Comparison of ENCODE assay signal across 16 cellular contexts in genomic region chr18:63787673-63788072, GRCh38. TPM values are rescaled to one million over a fixed set of nuclear protein-coding genes. Genes with fewer than 3 reads are reported as not detected.
DNase-seq lines count a peak whose midpoint lies in the region; ATAC-seq and TF ChIP-seq lines count a peak whose summit lies in the region.
"Had no signal": no experiment of that assay in that cellular context is flagged by ENCODE, and none has a peak within 500 bp of the region (broad histone marks: within the 10 kb centered on the region; RNA-seq: fewer than 3 reads in every experiment).

No MANE protein-coding gene starts in this region.

- H3K9me3 ChIP-seq in HCT116 (ENCODE audit: control insufficient read depth in 1 of 2, insufficient read depth in 1 of 2, low read depth in 1 of 2, low read length in 2 of 2) (no peaks in the 10 kb centered on the region), RWPE2 (ENCODE audit: severe bottlenecking) (no peaks in the 10 kb centered on the region)
- H3K9me3 ChIP-seq: BLaER1, SJCRH30 had no signal

- intact Hi-C loops in HCT116 (cut with micrococcal nuclease): no loop called here

- POLR2A ChIA-PET in HCT116 (lab: Charles Lee): no interaction called here

- H3K4me3 ChIP-seq in ACC112 (ENCODE audit: low read depth, low read length) (no peak overlapping the region), HCT116 (replicated peaks in 1 of 2; ENCODE audit: low read depth in 1 of 2, low read length in 2 of 2) (no peak overlapping the region), RWPE2 (ENCODE audit: severe bottlenecking) (no peak overlapping the region)
- H3K4me3 ChIP-seq: BLaER1, SJCRH30 had no signal

- H4K20me1 ChIP-seq in HCT116 (ENCODE audit: insufficient read depth): no peaks in the 10 kb centered on the region
- H4K20me1 ChIP-seq: BLaER1 had no signal

- no peaks in the 10 kb centered on the region for H3K9me2 ChIP-seq in HCT116 (ENCODE audit: insufficient read depth)

- ATAC-seq in HCT116: no peak
- ATAC-seq in RWPE2 (ENCODE audit: low read depth): no peak
- ATAC-seq in GM21528 (IDR thresholded peaks at IDR 0.05; ENCODE audit: low FRiP score, unreplicated experiment): no peak
- no peak for ATAC-seq in GM21515 (IDR thresholded peaks at IDR 0.05; ENCODE audit: unreplicated experiment)
- ATAC-seq in GM18511 (IDR thresholded peaks at IDR 0.05; ENCODE audit: unreplicated experiment): no peak

- H3K79me2 ChIP-seq in ACC112 (ENCODE audit: control insufficient read depth, insufficient read depth, low read length, unreplicated experiment) (no peaks in the 10 kb centered on the region), HCT116 (ENCODE audit: insufficient read depth, low read length) (no peaks in the 10 kb centered on the region)

- RAD21 ChIA-PET in HCT116 (lab: Charles Lee; ENCODE audit: low non-redundant PET in 1 of 2, low total read pairs in 2 of 2, uncharacterized antibody in 2 of 2, unreplicated experiment in 2 of 2): no interaction called here

- H3K27ac ChIP-seq in ACC112 (ENCODE audit: low read depth, low read length) (peak overlapping the region; percentile 73), HCT116 (ENCODE audit: low read depth, low read length) (no peak overlapping the region), RWPE2 (ENCODE audit: poor library complexity, severe bottlenecking) (peak overlapping the region; percentile 80), epithelial cell of prostate (peak overlapping the region; percentile 85)
- H3K27ac ChIP-seq: BLaER1, SJCRH30 had no signal

- TF ChIP-seq CTCF in HCT116 (IDR thresholded peaks at IDR 0.05 in 2 of 3, conservative IDR thresholded peaks at IDR 0.05 in 1 of 3; ENCODE audit: borderline replicate concordance in 1 of 3, insufficient read depth in 1 of 3, low read depth in 2 of 3, low read length in 2 of 3): no peak
- no peak for TF ChIP-seq CTCF in RWPE2 (IDR thresholded peaks at IDR 0.05; ENCODE audit: poor library complexity, severe bottlenecking)

- DNase-seq in HCT116 (ENCODE audit: low read depth, low spot score): no peak
- no peak for DNase-seq in RWPE2 (ENCODE audit: low spot score)
- no peak for DNase-seq in epithelial cell of prostate (ENCODE audit: low read depth, low spot score)
- no peak for DNase-seq in NCI-H510A treated with DMSO at 0.1 percent for 48 hours (lab: John Stamatoyannopoulos, UW)
- DNase-seq: CD4-positive, alpha-beta memory T cell; DMS153; NCI-H1417; NCI-H187; NCI-H2107; NCI-H524 had no signal

- TF ChIP-seq RAD21 in HCT116 (IDR thresholded peaks at IDR 0.05; ENCODE audit: low read depth): no peak

- CTCF ChIA-PET in HCT116 (lab: Charles Lee): no interaction called here

- H3K27me3 ChIP-seq in ACC112 (ENCODE audit: insufficient read depth, low read length) (no peaks in the 10 kb centered on the region), HCT116 (ENCODE audit: insufficient read depth, low read length) (no peaks in the 10 kb centered on the region), RWPE2 (ENCODE audit: insufficient read depth, poor library complexity, severe bottlenecking) (no peaks in the 10 kb centered on the region)
- H3K27me3 ChIP-seq: BLaER1, SJCRH30 had no signal

- BruUV-seq in HCT116 (replicated peaks; lab: Mats Ljungman, UMichigan): no TSS peak

- no peak for TF ChIP-seq POLR2A in HCT116 (IDR thresholded peaks at IDR 0.05; ENCODE audit: borderline replicate concordance, extremely low read depth, insufficient read depth, insufficient read length)

- peak overlapping the region; percentile 11; the same call in 1 of the 2 replicates for H3K4me2 ChIP-seq in HCT116 (ENCODE audit: low read length)
- H3K4me2 ChIP-seq: BLaER1 had no signal

- no peak overlapping the region for H2AFZ ChIP-seq in ACC112 (ENCODE audit: low read length, unreplicated experiment)
- peak overlapping the region; percentile 67 for H2AFZ ChIP-seq in HCT116 (ENCODE audit: low read depth, low read length, poor library complexity, severe bottlenecking)

- peaks cover 13% of the 10 kb centered on the region for H3K4me1 ChIP-seq in ACC112 (ENCODE audit: control insufficient read depth, insufficient read depth, low read length, unreplicated experiment)
- H3K4me1 ChIP-seq in HCT116 (ENCODE audit: control insufficient read depth in 1 of 2, insufficient read depth in 2 of 2, low read length in 2 of 2): peaks cover 0 to 19% of the 10 kb centered on the region in 2 experiments; a peak in 2 of 4 replicates
- H3K4me1 ChIP-seq in RWPE2 (ENCODE audit: insufficient read depth, poor library complexity, severe bottlenecking): peaks cover 20% of the 10 kb centered on the region
- H3K4me1 ChIP-seq: BLaER1, SJCRH30 had no signal

- no peak overlapping the region for H3K9ac ChIP-seq in HCT116 (ENCODE audit: low read length)
- H3K9ac ChIP-seq: BLaER1 had no signal

- no peaks in the 10 kb centered on the region for H3K36me3 ChIP-seq in ACC112 (ENCODE audit: insufficient read depth, low read length)
- no peaks in the 10 kb centered on the region for H3K36me3 ChIP-seq in HCT116 (ENCODE audit: control insufficient read depth in 1 of 2, insufficient read depth in 2 of 2, low read length in 2 of 2)
- H3K36me3 ChIP-seq in RWPE2 (ENCODE audit: low read depth): no peaks in the 10 kb centered on the region
- H3K36me3 ChIP-seq: BLaER1, SJCRH30 had no signal

TF ChIP-seq in HCT116, 20 proteins besides CTCF, POLR2A, EP300 and RAD21:
- TF ChIP-seq EZH2 (IDR thresholded peaks at IDR 0.05) (no peak), REST (IDR thresholded peaks at IDR 0.05; ENCODE audit: low read depth) (no peak), YY1 (IDR thresholded peaks at IDR 0.05; ENCODE audit: extremely low read depth, insufficient replicate concordance, low read depth, low read length) (no peak), POLR2AphosphoS5 (IDR thresholded peaks at IDR 0.05; ENCODE audit: low read depth, low read length) (no peak), TCF7L2 (IDR thresholded peaks at IDR 0.05; ENCODE audit: borderline replicate concordance, extremely low read depth, insufficient read depth, insufficient read length) (no peak), EZH2phosphoT487 (IDR thresholded peaks at IDR 0.05; ENCODE audit: borderline replicate concordance) (no peak), JUND (IDR thresholded peaks at IDR 0.05) (no peak), EGR1 (IDR thresholded peaks at IDR 0.05; ENCODE audit: low read depth) (no peak), SP1 (IDR thresholded peaks at IDR 0.05; ENCODE audit: low read depth) (no peak)

RNA-seq across cellular contexts. Expression of gene SERPINB7, which starts 12.5 kb away (rescaled TPM):
- not detected for total RNA-seq in HCT116 (2021; ENCODE audit: unreplicated experiment)
- 0.12 and 0.14 TPM in 2 replicates for polyA plus RNA-seq in HCT116 (2012)
- total RNA-seq: CD4-positive, alpha-beta memory T cell; SJCRH30 had no signal
- polyA plus RNA-seq: CD4-positive, alpha-beta memory T cell had no signal
